ENCODE assay signal across 2 cellular contexts in the genomic region with DNA sequence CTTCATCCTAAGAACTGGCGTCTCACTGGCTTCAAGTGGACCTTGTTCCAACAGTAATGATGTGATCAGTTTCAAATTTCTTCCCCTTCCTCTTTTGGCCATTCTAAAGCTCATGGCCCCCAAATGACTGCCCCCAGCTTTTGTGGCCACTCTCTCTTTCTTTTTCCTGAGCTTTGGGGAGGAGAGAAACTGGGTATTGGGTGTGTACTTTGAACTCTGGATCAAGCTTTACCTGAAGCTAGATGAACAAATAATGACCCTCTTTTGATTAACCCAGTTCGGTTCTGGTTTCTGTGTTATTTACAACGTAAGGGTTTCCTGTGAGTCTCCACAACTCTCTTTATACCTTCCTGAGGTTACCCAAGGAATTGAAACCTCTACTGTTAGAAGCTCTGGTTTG.
TF ChIP-seq lines count a peak whose summit lies in the region.

No MANE protein-coding gene starts in this region.

TF ChIP-seq in IMR-90, 13 proteins besides CTCF, POLR2A, EP300 and RAD21:
- TF ChIP-seq RFX5 (IDR thresholded peaks at IDR 0.05; ENCODE audit: low read depth, low read length) = no peak
- no peak for TF ChIP-seq SMC3 (IDR thresholded peaks at IDR 0.05; ENCODE audit: low read depth, low read length)
- no peak for TF ChIP-seq CEBPB (IDR thresholded peaks at IDR 0.05; ENCODE audit: low read depth, low read length)
- TF ChIP-seq RCOR1 (IDR thresholded peaks at IDR 0.05; ENCODE audit: insufficient replicate concordance, low read length) = no peak
- no peak for TF ChIP-seq FOS (IDR thresholded peaks at IDR 0.05; ENCODE audit: low read depth, low read length)
- TF ChIP-seq, protein P1, sequence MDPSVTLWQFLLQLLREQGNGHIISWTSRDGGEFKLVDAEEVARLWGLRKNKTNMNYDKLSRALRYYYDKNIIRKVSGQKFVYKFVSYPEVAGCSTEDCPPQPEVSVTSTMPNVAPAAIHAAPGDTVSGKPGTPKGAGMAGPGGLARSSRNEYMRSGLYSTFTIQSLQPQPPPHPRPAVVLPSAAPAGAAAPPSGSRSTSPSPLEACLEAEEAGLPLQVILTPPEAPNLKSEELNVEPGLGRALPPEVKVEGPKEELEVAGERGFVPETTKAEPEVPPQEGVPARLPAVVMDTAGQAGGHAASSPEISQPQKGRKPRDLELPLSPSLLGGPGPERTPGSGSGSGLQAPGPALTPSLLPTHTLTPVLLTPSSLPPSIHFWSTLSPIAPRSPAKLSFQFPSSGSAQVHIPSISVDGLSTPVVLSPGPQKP (IDR thresholded peaks at IDR 0.05; ENCODE audit: borderline replicate concordance, low read depth, low read length) = no peak
- TF ChIP-seq NFE2L2 (IDR thresholded peaks at IDR 0.05; ENCODE audit: low read depth, low read length) = no peak
- no peak for TF ChIP-seq MAZ (IDR thresholded peaks at IDR 0.05; ENCODE audit: borderline replicate concordance, low read depth, low read length)
- TF ChIP-seq, protein P2, sequence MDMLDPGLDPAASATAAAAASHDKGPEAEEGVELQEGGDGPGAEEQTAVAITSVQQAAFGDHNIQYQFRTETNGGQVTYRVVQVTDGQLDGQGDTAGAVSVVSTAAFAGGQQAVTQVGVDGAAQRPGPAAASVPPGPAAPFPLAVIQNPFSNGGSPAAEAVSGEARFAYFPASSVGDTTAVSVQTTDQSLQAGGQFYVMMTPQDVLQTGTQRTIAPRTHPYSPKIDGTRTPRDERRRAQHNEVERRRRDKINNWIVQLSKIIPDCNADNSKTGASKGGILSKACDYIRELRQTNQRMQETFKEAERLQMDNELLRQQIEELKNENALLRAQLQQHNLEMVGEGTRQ (IDR thresholded peaks at IDR 0.05; ENCODE audit: low read depth, low read length) = no peak
- TF ChIP-seq BHLHE40 (IDR thresholded peaks at IDR 0.05; ENCODE audit: low read depth, low read length) = no peak
- no peak for TF ChIP-seq CHD1 (IDR thresholded peaks at IDR 0.05; ENCODE audit: low read depth, low read length)
- TF ChIP-seq MAFK (IDR thresholded peaks at IDR 0.05; ENCODE audit: low read depth, low read length) = no peak
- TF ChIP-seq MXI1 (IDR thresholded peaks at IDR 0.05; ENCODE audit: borderline replicate concordance, low read depth, low read length) = no peak

TF ChIP-seq in HepG2, 621 proteins besides CTCF, POLR2A, EP300 and RAD21:
- no peak for TF ChIP-seq THYN1 (CRISPR knock-in tag; IDR thresholded peaks at IDR 0.05; ENCODE audit: borderline replicate concordance, low read depth)
- peak; percentile 90 for TF ChIP-seq ZNF329 (CRISPR knock-in tag; IDR thresholded peaks at IDR 0.05; ENCODE audit: low read depth)
